In the genomic region with DNA sequence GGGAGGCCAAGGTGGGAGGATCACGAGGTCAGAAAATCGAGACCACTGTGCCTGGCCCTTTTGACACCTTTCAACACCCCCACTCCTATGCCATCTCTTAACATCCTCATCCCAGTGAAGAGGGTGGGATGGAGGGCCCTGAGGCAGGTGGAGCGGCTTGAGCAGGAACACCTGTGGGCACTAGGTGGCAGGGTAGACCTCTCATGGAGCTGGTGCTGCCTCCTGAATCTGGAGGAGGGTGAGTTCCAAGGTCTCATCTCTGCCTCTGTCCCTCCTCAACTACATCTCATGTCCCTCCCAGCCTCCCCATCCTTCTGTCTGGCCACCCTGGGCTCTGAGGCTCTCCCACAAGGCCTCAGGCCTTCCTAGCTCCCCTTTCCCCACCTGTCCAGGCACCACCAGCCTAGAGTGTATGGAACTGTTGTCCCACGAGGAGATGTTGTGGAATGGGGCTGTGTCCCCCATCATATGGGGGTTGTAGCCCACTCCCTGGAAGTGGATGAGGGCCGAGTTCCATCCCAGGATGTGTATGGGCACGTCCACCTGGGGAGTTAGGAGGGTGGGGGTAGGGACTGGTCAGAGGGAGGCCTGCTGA, we compare ENCODE assay signal across 8 cellular contexts. TPM values are rescaled to one million over a fixed set of nuclear protein-coding genes. Genes with fewer than 3 reads are reported as not detected.
DNase-seq lines count a peak whose midpoint lies in the region; ATAC-seq and FAIRE-seq lines count a peak whose summit lies in the region.

No MANE protein-coding gene starts in this region.

- no peak for FAIRE-seq in urothelium cell line (lab: Jason Lieb, UNC)

- peak; percentile 68 for ATAC-seq in esophagus mucosa
- no peak for ATAC-seq in GM21515 (IDR thresholded peaks at IDR 0.05; ENCODE audit: unreplicated experiment)
- ATAC-seq in GM21786 (IDR thresholded peaks at IDR 0.05; ENCODE audit: unreplicated experiment), result no peak
- no peak for ATAC-seq in HG02678 (IDR thresholded peaks at IDR 0.05; ENCODE audit: unreplicated experiment)

- DNase-seq in stimulated activated CD4-positive, alpha-beta T cell treated with anti-CD3 and anti-CD28 coated beads, Interleukin-1b, Interleukin-23, amount 100 ng/mL, for 48 hours, result peak; percentile 17
- no peak for DNase-seq in stimulated activated CD4-positive, alpha-beta T cell treated with anti-CD3 and anti-CD28 coated beads, Interleukin-2, amount 100 ng/mL, for 48 hours
- DNase-seq in NCI-H226 (peak; percentile 36), urothelium cell line (ENCODE audit: low spot score) (peak; percentile 65)

RNA-seq across cellular contexts. Expression of a gene that starts 17.0 kb away (rescaled TPM):
- total RNA-seq in esophagus mucosa, result not detected

RNA-seq across cellular contexts. Expression of a gene that starts 25.3 kb away (rescaled TPM):
- total RNA-seq in esophagus mucosa, result not detected

RNA-seq across cellular contexts. Expression of a gene that starts 31.1 kb away (rescaled TPM):
- total RNA-seq in esophagus mucosa, result not detected

RNA-seq across cellular contexts. Expression of a gene that starts 50.5 kb away (rescaled TPM):
- total RNA-seq in esophagus mucosa, result 0.08 TPM

RNA-seq across cellular contexts. Expression of a gene that starts 50.8 kb away (rescaled TPM):
- total RNA-seq in esophagus mucosa, result not detected

Comparison
In these comparisons a context has a peak if more than half of its experiments do, and no peak if none do; other contexts are left out.
1. DNase-seq: peak in stimulated activated CD4-positive, alpha-beta T cell treated with anti-CD3 and anti-CD28 coated beads, Interleukin-1b, Interleukin-23, amount 100 ng/mL, for 48 hours (single experiment), NCI-H226 (single experiment) and urothelium cell line (single experiment); none in stimulated activated CD4-positive, alpha-beta T cell treated with anti-CD3 and anti-CD28 coated beads, Interleukin-2, amount 100 ng/mL, for 48 hours (0 of 2).